ENCODE assay signal across 17 cellular contexts in the genomic region with DNA sequence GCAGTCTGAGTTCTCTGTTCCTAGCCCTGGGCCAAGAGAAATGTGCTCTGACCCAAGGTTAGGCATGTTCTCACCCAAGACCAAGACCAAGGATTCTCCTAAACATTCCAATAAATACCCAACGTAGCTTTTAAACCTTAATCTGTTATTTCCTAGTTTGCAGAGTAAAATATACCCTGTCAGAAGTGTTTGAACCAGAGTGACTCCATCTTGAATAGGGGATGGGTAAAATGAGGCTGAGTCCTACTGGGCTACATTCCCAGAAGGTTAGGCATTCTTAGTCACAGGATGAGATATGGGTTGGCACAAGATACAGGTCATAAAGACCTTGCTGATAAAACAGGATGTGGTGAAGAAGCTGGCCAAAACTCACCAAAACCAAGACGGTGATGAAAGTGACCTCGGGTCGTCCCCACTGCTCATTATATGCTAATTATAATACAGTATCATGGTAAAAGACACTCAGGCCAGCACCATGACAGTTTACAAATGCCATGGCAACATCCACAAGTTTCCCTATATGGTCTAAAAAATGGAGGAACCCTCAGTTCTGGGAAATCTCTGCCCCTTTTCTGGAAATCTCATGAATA. TPM values are rescaled to one million over a fixed set of nuclear protein-coding genes. Genes with fewer than 3 reads are reported as not detected.
DNase-seq lines count a peak whose midpoint lies in the region; ATAC-seq and TF ChIP-seq lines count a peak whose summit lies in the region.
"Had no signal": no experiment of that assay in that cellular context is flagged by ENCODE, and none has a peak within 500 bp of the region (broad histone marks: within the 10 kb centered on the region; RNA-seq: fewer than 3 reads in every experiment).

No MANE protein-coding gene starts in this region.

- H3K9me3 ChIP-seq in mammary epithelial cell (replicated peaks; ENCODE audit: insufficient read depth, low read length) (peaks cover 7% of the 10 kb centered on the region), T-helper 17 cell (ENCODE audit: control insufficient read depth, low read length, poor library complexity, severe bottlenecking) (peaks cover 7% of the 10 kb centered on the region)

- peaks cover 3% of the 10 kb centered on the region for H3K27me3 Mint-ChIP-seq in activated T-cell treated with anti-CD3 and anti-CD28 coated beads, Interleukin-2, amount 50 U/mL, for 24 hours
- H3K27me3 Mint-ChIP-seq in T-helper 17 cell, result no peaks in the 10 kb centered on the region

- 6% methylated on average over 4 of the region's 4 CpGs for WGBS in mammary epithelial cell (ENCODE audit: low coverage, missing lambda C conversion rate)

- dilution Hi-C loops in mammary epithelial cell (cut with HindIII; ENCODE audit: low sequenced_read_pairs), result no loop called here

- no peaks in the 10 kb centered on the region for H4K20me1 ChIP-seq in mammary epithelial cell (ENCODE audit: insufficient read depth, low read length)

- no peak overlapping the region for H2AFZ ChIP-seq in mammary epithelial cell (ENCODE audit: low read depth, low read length)
- H2AFZ ChIP-seq: PC-9 had no signal

- DNase-seq in activated T-cell treated with anti-CD3 and anti-CD28 coated beads for 48 hours (ENCODE audit: low read depth), result peak; percentile 14
- no peak for DNase-seq in activated T-cell treated with anti-CD3 and anti-CD28 coated beads, Interleukin-2, amount 50 U/mL, for 24 hours
- peak; percentile 48 for DNase-seq in MV-4-11 (lab: John Stamatoyannopoulos, UW)
- DNase-seq in mammary epithelial cell, result peak; percentile 57
- DNase-seq in renal cortical epithelial cell (ENCODE audit: low read depth), result peak; percentile 6
- no peak for DNase-seq in T-helper 17 cell
- DNase-seq: ACHN; activated naive CD4-positive, alpha-beta T cell treated with anti-CD3 and anti-CD28 coated beads, Interleukin-2, amount 10 ng/mL, durations not matched to agents 7 days and 5 days; left ventricle myocardium superior; NCI-H1417; NCI-H446; PC-9 had no signal

- no peaks in the 10 kb centered on the region for H3K36me3 ChIP-seq in mammary epithelial cell (ENCODE audit: insufficient read depth, low read length)

- no peak for TF ChIP-seq CTCF in mammary epithelial cell (conservative IDR thresholded peaks at IDR 0.05 in 1 of 2, IDR thresholded peaks at IDR 0.05 in 1 of 2; ENCODE audit: extremely low read depth in 1 of 2, insufficient read depth in 1 of 2, low read depth in 1 of 2, low read length in 2 of 2)

- H3K27ac ChIP-seq in mammary epithelial cell (ENCODE audit: insufficient read depth, low read depth, low read length), result no peak overlapping the region
- H3K27ac ChIP-seq: PC-9, skin epidermis had no signal

- no peaks in the 10 kb centered on the region for H3K27me3 ChIP-seq in mammary epithelial cell (ENCODE audit: insufficient read depth, low read length)

- H3K4me3 ChIP-seq in mammary epithelial cell (replicated peaks in 1 of 3; ENCODE audit: insufficient read depth in 1 of 3, low read depth in 2 of 3, low read length in 3 of 3), result no peak overlapping the region
- H3K4me3 ChIP-seq: PC-9, skin epidermis had no signal

- BruUV-seq in mammary epithelial cell (replicated peaks; lab: Mats Ljungman, UMichigan), result no TSS peak

- no peak overlapping the region for H3K27ac Mint-ChIP-seq in activated T-cell treated with anti-CD3 and anti-CD28 coated beads, Interleukin-2, amount 50 U/mL, for 24 hours
- no peak overlapping the region for H3K27ac Mint-ChIP-seq in T-helper 17 cell
- H3K27ac Mint-ChIP-seq: activated naive CD4-positive, alpha-beta T cell treated with anti-CD3 and anti-CD28 coated beads, Interleukin-2, amount 10 ng/mL, durations not matched to agents 7 days and 5 days; nephron had no signal

- H3K4me3 Mint-ChIP-seq in activated T-cell treated with anti-CD3 and anti-CD28 coated beads, Interleukin-2, amount 50 U/mL, for 24 hours, result no peak overlapping the region
- no peak overlapping the region for H3K4me3 Mint-ChIP-seq in T-helper 17 cell
- H3K4me3 Mint-ChIP-seq: activated naive CD4-positive, alpha-beta T cell treated with anti-CD3 and anti-CD28 coated beads, Interleukin-2, amount 10 ng/mL, durations not matched to agents 7 days and 5 days; nephron had no signal

- no peaks in the 10 kb centered on the region for H3K79me2 ChIP-seq in mammary epithelial cell (ENCODE audit: insufficient read depth, low read length)

- intact Hi-C loops in mammary epithelial cell (cut with micrococcal nuclease), result no loop called here

- in situ Hi-C loops in mammary epithelial cell (cut with MboI; ENCODE audit: low sequenced_read_pairs in 2 of 2), result no loop called here

- no peak overlapping the region for H3K4me2 ChIP-seq in mammary epithelial cell (ENCODE audit: insufficient read depth, low read depth, low read length)
- H3K4me2 ChIP-seq: PC-9 had no signal

- peaks cover 15% of the 10 kb centered on the region for H3K4me1 Mint-ChIP-seq in activated T-cell treated with anti-CD3 and anti-CD28 coated beads, Interleukin-2, amount 50 U/mL, for 24 hours (ENCODE audit: low read depth)
- no peaks in the 10 kb centered on the region for H3K4me1 Mint-ChIP-seq in T-helper 17 cell
- H3K4me1 Mint-ChIP-seq: nephron had no signal

- CTCF ChIA-PET in mammary epithelial cell (lab: Charles Lee; ENCODE audit: low non-redundant PET), result no interaction called here

- ATAC-seq in HG03159 (IDR thresholded peaks at IDR 0.05; ENCODE audit: unreplicated experiment) (no peak), T-helper 17 cell (no peak), HG02588 (IDR thresholded peaks at IDR 0.05; ENCODE audit: unreplicated experiment) (no peak)
- ATAC-seq: left ventricle myocardium superior had no signal

- H3K4me1 ChIP-seq in mammary epithelial cell (ENCODE audit: insufficient read depth, low read length), result peaks cover 6% of the 10 kb centered on the region

- H3K9me3 Mint-ChIP-seq in activated T-cell treated with anti-CD3 and anti-CD28 coated beads, Interleukin-2, amount 50 U/mL, for 24 hours, result peaks cover 13% of the 10 kb centered on the region

- H3K9ac ChIP-seq in mammary epithelial cell (ENCODE audit: insufficient read depth, low read length), result no peak overlapping the region

- no peaks in the 10 kb centered on the region for H3K36me3 Mint-ChIP-seq in activated T-cell treated with anti-CD3 and anti-CD28 coated beads, Interleukin-2, amount 50 U/mL, for 24 hours (ENCODE audit: low read depth)
- peaks cover 2% of the 10 kb centered on the region for H3K36me3 Mint-ChIP-seq in T-helper 17 cell (ENCODE audit: low read depth)

RNA-seq across cellular contexts. Expression of a gene that starts 27.7 kb away (rescaled TPM):
- total RNA-seq in mammary epithelial cell (under 1 TPM in 1 of 2 donors, not detected in 1; under 0.01 TPM), renal cortical epithelial cell (0.05 TPM in 1 of 2 replicates, not detected in the other), T-helper 17 cell (10 to 100 TPM in 1 of 2 donors, 1 to 10 TPM in 1; 9.5 to 11.7 TPM)
- polyA plus RNA-seq in mammary epithelial cell, result 0.14 TPM
- not detected for polyA minus RNA-seq in mammary epithelial cell
- total RNA-seq: epithelial cell of proximal tubule had no signal

Comparison
In these comparisons a context has a peak if more than half of its experiments do, and no peak if none do; other contexts are left out.
1. DNase-seq: peak in activated T-cell treated with anti-CD3 and anti-CD28 coated beads for 48 hours (single experiment), MV-4-11 (single experiment), mammary epithelial cell (single experiment) and renal cortical epithelial cell (single experiment); none in activated T-cell treated with anti-CD3 and anti-CD28 coated beads, Interleukin-2, amount 50 U/mL, for 24 hours (single experiment) and T-helper 17 cell (0 of 3).
2. RNA of a gene that starts 27.7 kb away (total RNA-seq): 9.5 to 11.7 TPM in T-helper 17 cell; 0.05 TPM in renal cortical epithelial cell and under 0.01 TPM in mammary epithelial cell; every median in the first group is over 10 times any median in the second.